In genomic region chr11:111961389-111962300, GRCh38 we compare ENCODE assay signal across 34 cellular contexts. TPM values are rescaled to one million over a fixed set of nuclear protein-coding genes. Genes with fewer than 3 reads are reported as not detected.
DNase-seq lines count a peak whose midpoint lies in the region; ATAC-seq, FAIRE-seq and TF ChIP-seq lines count a peak whose summit lies in the region.
"Had no signal": no experiment of that assay in that cellular context is flagged by ENCODE, and none has a peak within 500 bp of the region (broad histone marks: within the 10 kb centered on the region; RNA-seq: fewer than 3 reads in every experiment).

No MANE protein-coding gene starts in this region.

- no peaks in the 10 kb centered on the region for H3K9me3 Mint-ChIP-seq in activated T-cell treated with anti-CD3 and anti-CD28 coated beads, Interleukin-2, amount 50 U/mL, for 72 hours
- no peaks in the 10 kb centered on the region for H3K9me3 Mint-ChIP-seq in activated T-cell treated with anti-CD3 and anti-CD28 coated beads, Interleukin-2, amount 50 U/mL, for 24 hours
- H3K9me3 Mint-ChIP-seq: activated naive CD4-positive, alpha-beta T cell treated with anti-CD3 and anti-CD28 coated beads, Interleukin-2, amount 10 ng/mL, durations not matched to agents 7 days and 5 days; activated T-helper 1 cell treated with anti-CD3 and anti-CD28 coated beads, Interleukin-12 subunit alpha, Interleukin-12 subunit beta, Interleukin-2, Interleukin-4 antibody, amounts not matched to agents 30 ng/mL and 10 ng/mL and 1 ng/mL, durations not matched to agents 14 hours and 24 hours and 36 hours; naive thymus-derived CD8-positive, alpha-beta T cell had no signal

- peaks cover 0 to 4% of the 10 kb centered on the region in 2 donors for H3K36me3 Mint-ChIP-seq in activated T-cell treated with anti-CD3 and anti-CD28 coated beads, Interleukin-2, amount 50 U/mL, for 72 hours (ENCODE audit: insufficient read depth in 2 of 2)
- no peaks in the 10 kb centered on the region for H3K36me3 Mint-ChIP-seq in activated T-cell treated with anti-CD3 and anti-CD28 coated beads, Interleukin-2, amount 50 U/mL, for 24 hours (ENCODE audit: low read depth)
- H3K36me3 Mint-ChIP-seq: activated naive CD4-positive, alpha-beta T cell treated with anti-CD3 and anti-CD28 coated beads, Interleukin-2, amount 10 ng/mL, durations not matched to agents 7 days and 5 days had no signal

- no peaks in the 10 kb centered on the region for H3K27me3 Mint-ChIP-seq in activated T-cell treated with anti-CD3 and anti-CD28 coated beads, Interleukin-2, amount 50 U/mL, for 72 hours (ENCODE audit: low read depth)
- no peaks in the 10 kb centered on the region for H3K27me3 Mint-ChIP-seq in activated T-cell treated with anti-CD3 and anti-CD28 coated beads, Interleukin-2, amount 50 U/mL, for 24 hours
- H3K27me3 Mint-ChIP-seq: activated naive CD4-positive, alpha-beta T cell treated with anti-CD3 and anti-CD28 coated beads, Interleukin-2, amount 10 ng/mL, durations not matched to agents 7 days and 5 days; naive thymus-derived CD8-positive, alpha-beta T cell had no signal

- no peak for DNase-seq in activated T-cell treated with anti-CD3 and anti-CD28 coated beads, Interleukin-2, amount 50 U/mL, for 72 hours
- DNase-seq in activated T-cell treated with anti-CD3 and anti-CD28 coated beads, Interleukin-2, amount 50 U/mL, for 24 hours, result no peak
- DNase-seq in bronchial epithelial cell (ENCODE audit: low read depth), result peak; percentile 57
- no peak for DNase-seq in left lobe of liver (ENCODE audit: low spot score)
- no peak for DNase-seq in D341Med (ENCODE audit: low spot score)
- no peak for DNase-seq in T-helper 9 cell
- no peak for DNase-seq in Right ventricle myocardium inferior (ENCODE audit: missing footprints)
- DNase-seq: 8988T; activated CD4-positive, alpha-beta T cell treated with anti-CD3 and anti-CD28 coated beads, Interleukin-2, amount 50 U/mL, for 48 hours; activated naive CD4-positive, alpha-beta T cell treated with anti-CD3 and anti-CD28 coated beads, Interleukin-2, amount 10 ng/mL, durations not matched to agents 7 days and 5 days; amniotic stem cell; brain microvascular endothelial cell; COR-L47; DMS79; GF-D8; GOT3; KBM-7; naive thymus-derived CD8-positive, alpha-beta T cell; NCI-H1105; NCI-H1930; NCI-H2171 treated with DMSO at 0.1 percent for 48 hours; NCI-H510A treated with DMSO at 0.1 percent for 48 hours; nucleus accumbens; SK-N-SH; stimulated activated CD4-positive, alpha-beta T cell treated with anti-CD3 and anti-CD28 coated beads, Interleukin-4, amount 100 ng/mL, for 24 hours had no signal

- peaks cover 31% of the 10 kb centered on the region for H3K4me1 Mint-ChIP-seq in activated T-cell treated with anti-CD3 and anti-CD28 coated beads, Interleukin-2, amount 50 U/mL, for 72 hours (ENCODE audit: low read depth)
- peaks cover 7% of the 10 kb centered on the region for H3K4me1 Mint-ChIP-seq in activated T-cell treated with anti-CD3 and anti-CD28 coated beads, Interleukin-2, amount 50 U/mL, for 24 hours (ENCODE audit: low read depth)
- H3K4me1 Mint-ChIP-seq: activated naive CD4-positive, alpha-beta T cell treated with anti-CD3 and anti-CD28 coated beads, Interleukin-2, amount 10 ng/mL, durations not matched to agents 7 days and 5 days had no signal

- H3K27ac Mint-ChIP-seq in activated T-cell treated with anti-CD3 and anti-CD28 coated beads, Interleukin-2, amount 50 U/mL, for 72 hours, result peak overlapping the region; percentile 75
- no peak overlapping the region for H3K27ac Mint-ChIP-seq in activated T-cell treated with anti-CD3 and anti-CD28 coated beads, Interleukin-2, amount 50 U/mL, for 24 hours
- H3K27ac Mint-ChIP-seq: activated naive CD4-positive, alpha-beta T cell treated with anti-CD3 and anti-CD28 coated beads, Interleukin-2, amount 10 ng/mL, durations not matched to agents 7 days and 5 days; activated T-helper 1 cell treated with anti-CD3 and anti-CD28 coated beads, Interleukin-12 subunit alpha, Interleukin-12 subunit beta, Interleukin-2, Interleukin-4 antibody, amounts not matched to agents 30 ng/mL and 10 ng/mL and 1 ng/mL, durations not matched to agents 14 hours and 24 hours and 36 hours had no signal

- ATAC-seq in activated T-cell treated with anti-CD3 and anti-CD28 coated beads, Interleukin-2, amount 50 U/mL, for 72 hours (replicated peaks in 1 of 2), result no peak
- peak; percentile 53 for ATAC-seq in left lobe of liver
- ATAC-seq in GM21717 (IDR thresholded peaks at IDR 0.05; ENCODE audit: unreplicated experiment), result no peak
- no peak for ATAC-seq in Right ventricle myocardium inferior
- ATAC-seq: activated CD4-positive, CD25-positive, alpha-beta regulatory T cell treated with anti-CD3 and anti-CD28 coated beads, Interleukin-2, amount 50 U/mL, for 24 hours; naive thymus-derived CD8-positive, alpha-beta T cell had no signal

- H3K4me3 Mint-ChIP-seq in activated T-cell treated with anti-CD3 and anti-CD28 coated beads, Interleukin-2, amount 50 U/mL, for 72 hours, result no peak overlapping the region
- H3K4me3 Mint-ChIP-seq in activated T-cell treated with anti-CD3 and anti-CD28 coated beads, Interleukin-2, amount 50 U/mL, for 24 hours, result no peak overlapping the region
- H3K4me3 Mint-ChIP-seq: activated naive CD4-positive, alpha-beta T cell treated with anti-CD3 and anti-CD28 coated beads, Interleukin-2, amount 10 ng/mL, durations not matched to agents 7 days and 5 days; activated T-helper 1 cell treated with anti-CD3 and anti-CD28 coated beads, Interleukin-12 subunit alpha, Interleukin-12 subunit beta, Interleukin-2, Interleukin-4 antibody, amounts not matched to agents 30 ng/mL and 10 ng/mL and 1 ng/mL, durations not matched to agents 14 hours and 24 hours and 36 hours; naive thymus-derived CD8-positive, alpha-beta T cell had no signal

- intact Hi-C loops in Right ventricle myocardium inferior (cut with DNase I), result no loop called here

- H3K27me3 ChIP-seq in bronchial epithelial cell (ENCODE audit: control insufficient read depth, insufficient read depth, low read length), result no peaks in the 10 kb centered on the region
- H3K27me3 ChIP-seq: brain microvascular endothelial cell, tibial nerve had no signal

- TF ChIP-seq CTCF in bronchial epithelial cell (IDR thresholded peaks at IDR 0.05; ENCODE audit: insufficient read depth, low read length, severe bottlenecking), result no peak

- peak; percentile 70 for FAIRE-seq in bronchial epithelial cell (lab: Jason Lieb, UNC)
- FAIRE-seq: islet of Langerhans had no signal

- no peak overlapping the region for H3K4me3 ChIP-seq in bronchial epithelial cell (ENCODE audit: low read depth, low read length)
- H3K4me3 ChIP-seq: prostate gland, tibial nerve had no signal

- H3K36me3 ChIP-seq in bronchial epithelial cell (ENCODE audit: control insufficient read depth, insufficient read depth, low read length), result no peaks in the 10 kb centered on the region
- H3K36me3 ChIP-seq: brain microvascular endothelial cell, prostate gland had no signal

RNA-seq across cellular contexts. Expression of gene DIXDC1, which starts 24.5 kb away (rescaled TPM):
- total RNA-seq in activated T-cell treated with anti-CD3 and anti-CD28 coated beads, Interleukin-2, amount 50 U/mL, for 72 hours, result 10 to 100 TPM; 14.8 to 24.7 TPM
- 9.5 and 10.8 TPM in 2 replicates for total RNA-seq in bronchial epithelial cell
- 7.2 TPM for total RNA-seq in left lobe of liver
- 20.7 TPM for total RNA-seq in Right ventricle myocardium inferior

RNA-seq across cellular contexts. Expression of gene C11orf52, which starts 42.9 kb away (rescaled TPM):
- not detected for total RNA-seq in activated T-cell treated with anti-CD3 and anti-CD28 coated beads, Interleukin-2, amount 50 U/mL, for 72 hours
- total RNA-seq in bronchial epithelial cell, result 0.26 and 2.3 TPM in 2 replicates
- 11.8 TPM for total RNA-seq in left lobe of liver
- 1.9 TPM for total RNA-seq in Right ventricle myocardium inferior
- total RNA-seq: activated T-helper 1 cell treated with anti-CD3 and anti-CD28 coated beads, Interleukin-12 subunit alpha, Interleukin-12 subunit beta, Interleukin-2, Interleukin-4 antibody, amounts not matched to agents 30 ng/mL and 10 ng/mL and 1 ng/mL, durations not matched to agents 14 hours and 24 hours and 36 hours; HT1080; M059J; naive thymus-derived CD8-positive, alpha-beta T cell; T-helper 1 cell treated with Interleukin-12 subunit alpha and Interleukin-12 subunit beta and Interleukin-4 antibody, amounts not matched to agents 30 ng/mL and 1 ng/mL, for 36 hours had no signal

RNA-seq across cellular contexts. Expression of gene HSPB2, which starts 49.1 kb away (rescaled TPM):
- total RNA-seq in activated T-cell treated with anti-CD3 and anti-CD28 coated beads, Interleukin-2, amount 50 U/mL, for 72 hours, result under 1 TPM in 1 of 2 donors, not detected in 1; 0.19 TPM
- total RNA-seq in bronchial epithelial cell, result not detected in 2 replicates
- 0.13 TPM for total RNA-seq in left lobe of liver
- 43.7 TPM for total RNA-seq in Right ventricle myocardium inferior
- total RNA-seq: activated T-helper 1 cell treated with anti-CD3 and anti-CD28 coated beads, Interleukin-12 subunit alpha, Interleukin-12 subunit beta, Interleukin-2, Interleukin-4 antibody, amounts not matched to agents 30 ng/mL and 10 ng/mL and 1 ng/mL, durations not matched to agents 14 hours and 24 hours and 36 hours; HT1080; M059J; T-helper 1 cell treated with Interleukin-12 subunit alpha and Interleukin-12 subunit beta and Interleukin-4 antibody, amounts not matched to agents 30 ng/mL and 1 ng/mL, for 36 hours had no signal

RNA-seq across cellular contexts. Expression of gene CRYAB, which starts 50.1 kb away (rescaled TPM):
- not detected for total RNA-seq in activated T-cell treated with anti-CD3 and anti-CD28 coated beads, Interleukin-2, amount 50 U/mL, for 72 hours
- total RNA-seq in bronchial epithelial cell (1.2 TPM in 1 of 2 replicates, not detected in the other), left lobe of liver (4.8 TPM), Right ventricle myocardium inferior (7,453 TPM)
- total RNA-seq: activated T-helper 1 cell treated with anti-CD3 and anti-CD28 coated beads, Interleukin-12 subunit alpha, Interleukin-12 subunit beta, Interleukin-2, Interleukin-4 antibody, amounts not matched to agents 30 ng/mL and 10 ng/mL and 1 ng/mL, durations not matched to agents 14 hours and 24 hours and 36 hours; HT1080; naive thymus-derived CD8-positive, alpha-beta T cell had no signal

Comparison
In these comparisons a context has a peak if more than half of its experiments do, and no peak if none do; other contexts are left out.
1. RNA of gene HSPB2, which starts 49.1 kb away (total RNA-seq): 43.7 TPM in Right ventricle myocardium inferior (single experiment); 0.19 TPM in activated T-cell treated with anti-CD3 and anti-CD28 coated beads, Interleukin-2, amount 50 U/mL, for 72 hours, 0.13 TPM in left lobe of liver (single experiment) and not detected in bronchial epithelial cell; every median in the first group is over 10 times any median in the second.